Comparison of ENCODE assay signal across 27 cellular contexts in genomic region chr13:30762643-30763042, GRCh38. TPM values are rescaled to one million over a fixed set of nuclear protein-coding genes. Genes with fewer than 3 reads are reported as not detected.
"Had no signal": no experiment of that assay in that cellular context is flagged by ENCODE, and none has a peak within 500 bp of the region (broad histone marks: within the 10 kb centered on the region; RNA-seq: fewer than 3 reads in every experiment).

No MANE protein-coding gene starts in this region.

- H3K27ac ChIP-seq: brain microvascular endothelial cell, Peyer's patch, RWPE1, SJCRH30 had no signal

- H3K36me3 ChIP-seq: brain microvascular endothelial cell, Peyer's patch, SJCRH30 had no signal

- ATAC-seq: activated T-helper 17 cell treated with anti-CD3 and anti-CD28 coated beads, Interleukin-2, amount 50 U/mL, for 72 hours; HepG2; K562; SK-N-SH treated with all-trans-retinoic acid at 6 μM for 48 hours; WTC11 had no signal

- H3K27me3 ChIP-seq: brain microvascular endothelial cell, Peyer's patch, SJCRH30 had no signal

- H3K9me3 ChIP-seq: Peyer's patch, SJCRH30 had no signal

- DNase-seq: activated CD4-positive, alpha-beta T cell treated with anti-CD3 and anti-CD28 coated beads for 48 hours; activated CD4-positive, alpha-beta T cell treated with anti-CD3 and anti-CD28 coated beads, Interleukin-2, amount 50 U/mL, for 4 hours; activated CD4-positive, CD25-positive, alpha-beta regulatory T cell treated with anti-CD3 and anti-CD28 coated beads, Interleukin-2, amount 50 U/mL, for 72 hours; activated gamma-delta T cell; activated naive CD4-positive, alpha-beta T cell treated with anti-CD3 and anti-CD28 coated beads for 36 hours; activated T-cell treated with anti-CD3 and anti-CD28 coated beads for 4 hours; activated T-cell treated with anti-CD3 and anti-CD28 coated beads, Interleukin-2, amount 50 U/mL, for 48 hours; brain microvascular endothelial cell; Karpas-422; MM.1S; NCI-H146; NCI-H1930; NCI-H2171; NCI-H345; NCI-H510A; NCI-H69; NK-92 treated with Interleukin-12 subunit alpha and Interleukin-12 subunit beta, amount 100 ng/mL, for 24 hours; OCI-M1; Peyer's patch; Right ventricle myocardium superior; SJCRH30 had no signal

- H3K4me3 ChIP-seq: K562, Peyer's patch, SJCRH30 had no signal

RNA-seq across cellular contexts. Expression of gene ALOX5AP, which starts 27.3 kb away (rescaled TPM):
- total RNA-seq: WTC11 had no signal
- polyA plus RNA-seq: K562 had no signal
